In genomic region chr12:91219919-91220318, GRCh38 we compare ENCODE assay signal across 1 cellular context.
TF ChIP-seq lines count a peak whose summit lies in the region.

No MANE protein-coding gene starts in this region.

TF ChIP-seq in IMR-90, 13 proteins besides CTCF, POLR2A, EP300 and RAD21 (continued from another document):
- TF ChIP-seq ELK1 (IDR thresholded peaks at IDR 0.05; ENCODE audit: borderline replicate concordance, low read depth, low read length) (no peak), FOS (IDR thresholded peaks at IDR 0.05; ENCODE audit: low read depth, low read length) (no peak)
